ENCODE assay signal across 1 cellular context in the genomic region with DNA sequence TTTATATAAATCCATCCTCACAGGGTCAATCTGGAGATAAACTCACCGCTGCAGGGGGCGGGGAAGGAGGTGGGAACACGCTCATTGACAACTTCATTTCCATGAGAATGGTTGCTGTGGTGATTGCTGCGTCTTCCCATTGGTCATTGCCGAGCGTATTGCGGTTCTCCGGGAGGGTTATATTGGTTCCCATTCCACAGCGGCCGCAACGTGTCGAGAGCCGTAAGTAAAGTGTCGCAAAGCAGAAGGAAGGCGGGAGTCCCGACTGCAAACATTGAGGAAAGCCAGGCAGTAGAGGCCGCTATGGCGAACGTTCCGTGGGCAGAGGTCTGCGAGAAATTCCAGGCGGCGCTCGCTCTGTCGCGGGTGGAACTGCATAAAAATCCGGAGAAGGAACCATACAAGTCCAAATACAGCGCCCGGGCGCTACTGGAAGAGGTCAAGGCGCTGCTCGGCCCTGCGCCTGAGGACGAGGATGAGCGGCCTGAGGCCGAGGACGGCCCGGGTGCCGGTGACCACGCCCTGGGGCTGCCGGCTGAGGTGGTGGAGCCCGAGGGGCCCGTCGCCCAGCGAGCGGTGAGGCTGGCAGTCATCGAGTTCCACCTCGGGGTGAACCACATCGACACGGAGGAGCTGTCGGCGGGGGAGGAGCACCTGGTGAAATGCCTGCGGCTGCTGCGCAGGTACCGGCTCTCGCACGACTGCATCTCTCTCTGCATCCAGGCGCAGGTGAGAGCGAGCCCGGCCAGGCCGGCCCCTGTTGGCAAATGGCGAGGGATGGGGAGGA.
TF ChIP-seq lines count a peak whose summit lies in the region.

A gene with protein sequence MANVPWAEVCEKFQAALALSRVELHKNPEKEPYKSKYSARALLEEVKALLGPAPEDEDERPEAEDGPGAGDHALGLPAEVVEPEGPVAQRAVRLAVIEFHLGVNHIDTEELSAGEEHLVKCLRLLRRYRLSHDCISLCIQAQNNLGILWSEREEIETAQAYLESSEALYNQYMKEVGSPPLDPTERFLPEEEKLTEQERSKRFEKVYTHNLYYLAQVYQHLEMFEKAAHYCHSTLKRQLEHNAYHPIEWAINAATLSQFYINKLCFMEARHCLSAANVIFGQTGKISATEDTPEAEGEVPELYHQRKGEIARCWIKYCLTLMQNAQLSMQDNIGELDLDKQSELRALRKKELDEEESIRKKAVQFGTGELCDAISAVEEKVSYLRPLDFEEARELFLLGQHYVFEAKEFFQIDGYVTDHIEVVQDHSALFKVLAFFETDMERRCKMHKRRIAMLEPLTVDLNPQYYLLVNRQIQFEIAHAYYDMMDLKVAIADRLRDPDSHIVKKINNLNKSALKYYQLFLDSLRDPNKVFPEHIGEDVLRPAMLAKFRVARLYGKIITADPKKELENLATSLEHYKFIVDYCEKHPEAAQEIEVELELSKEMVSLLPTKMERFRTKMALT (plus strand): TSS at position 274 of the 787 bp plus-strand sequence. CDS start 30 bp downstream, at position 304.

TF ChIP-seq in HepG2, 621 proteins besides CTCF, POLR2A, EP300 and RAD21 (continued from another document and continues in another):
- TF ChIP-seq, protein P1, sequence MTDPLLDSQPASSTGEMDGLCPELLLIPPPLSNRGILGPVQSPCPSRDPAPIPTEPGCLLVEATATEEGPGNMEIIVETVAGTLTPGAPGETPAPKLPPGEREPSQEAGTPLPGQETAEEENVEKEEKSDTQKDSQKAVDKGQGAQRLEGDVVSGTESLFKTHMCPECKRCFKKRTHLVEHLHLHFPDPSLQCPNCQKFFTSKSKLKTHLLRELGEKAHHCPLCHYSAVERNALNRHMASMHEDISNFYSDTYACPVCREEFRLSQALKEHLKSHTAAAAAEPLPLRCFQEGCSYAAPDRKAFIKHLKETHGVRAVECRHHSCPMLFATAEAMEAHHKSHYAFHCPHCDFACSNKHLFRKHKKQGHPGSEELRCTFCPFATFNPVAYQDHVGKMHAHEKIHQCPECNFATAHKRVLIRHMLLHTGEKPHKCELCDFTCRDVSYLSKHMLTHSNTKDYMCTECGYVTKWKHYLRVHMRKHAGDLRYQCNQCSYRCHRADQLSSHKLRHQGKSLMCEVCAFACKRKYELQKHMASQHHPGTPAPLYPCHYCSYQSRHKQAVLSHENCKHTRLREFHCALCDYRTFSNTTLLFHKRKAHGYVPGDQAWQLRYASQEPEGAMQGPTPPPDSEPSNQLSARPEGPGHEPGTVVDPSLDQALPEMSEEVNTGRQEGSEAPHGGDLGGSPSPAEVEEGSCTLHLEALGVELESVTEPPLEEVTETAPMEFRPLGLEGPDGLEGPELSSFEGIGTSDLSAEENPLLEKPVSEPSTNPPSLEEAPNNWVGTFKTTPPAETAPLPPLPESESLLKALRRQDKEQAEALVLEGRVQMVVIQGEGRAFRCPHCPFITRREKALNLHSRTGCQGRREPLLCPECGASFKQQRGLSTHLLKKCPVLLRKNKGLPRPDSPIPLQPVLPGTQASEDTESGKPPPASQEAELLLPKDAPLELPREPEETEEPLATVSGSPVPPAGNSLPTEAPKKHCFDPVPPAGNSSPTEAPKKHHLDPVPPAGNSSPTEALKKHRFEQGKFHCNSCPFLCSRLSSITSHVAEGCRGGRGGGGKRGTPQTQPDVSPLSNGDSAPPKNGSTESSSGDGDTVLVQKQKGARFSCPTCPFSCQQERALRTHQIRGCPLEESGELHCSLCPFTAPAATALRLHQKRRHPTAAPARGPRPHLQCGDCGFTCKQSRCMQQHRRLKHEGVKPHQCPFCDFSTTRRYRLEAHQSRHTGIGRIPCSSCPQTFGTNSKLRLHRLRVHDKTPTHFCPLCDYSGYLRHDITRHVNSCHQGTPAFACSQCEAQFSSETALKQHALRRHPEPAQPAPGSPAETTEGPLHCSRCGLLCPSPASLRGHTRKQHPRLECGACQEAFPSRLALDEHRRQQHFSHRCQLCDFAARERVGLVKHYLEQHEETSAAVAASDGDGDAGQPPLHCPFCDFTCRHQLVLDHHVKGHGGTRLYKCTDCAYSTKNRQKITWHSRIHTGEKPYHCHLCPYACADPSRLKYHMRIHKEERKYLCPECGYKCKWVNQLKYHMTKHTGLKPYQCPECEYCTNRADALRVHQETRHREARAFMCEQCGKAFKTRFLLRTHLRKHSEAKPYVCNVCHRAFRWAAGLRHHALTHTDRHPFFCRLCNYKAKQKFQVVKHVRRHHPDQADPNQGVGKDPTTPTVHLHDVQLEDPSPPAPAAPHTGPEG (CRISPR knock-in tag; IDR thresholded peaks at IDR 0.05): no peak
- TF ChIP-seq, protein P2, sequence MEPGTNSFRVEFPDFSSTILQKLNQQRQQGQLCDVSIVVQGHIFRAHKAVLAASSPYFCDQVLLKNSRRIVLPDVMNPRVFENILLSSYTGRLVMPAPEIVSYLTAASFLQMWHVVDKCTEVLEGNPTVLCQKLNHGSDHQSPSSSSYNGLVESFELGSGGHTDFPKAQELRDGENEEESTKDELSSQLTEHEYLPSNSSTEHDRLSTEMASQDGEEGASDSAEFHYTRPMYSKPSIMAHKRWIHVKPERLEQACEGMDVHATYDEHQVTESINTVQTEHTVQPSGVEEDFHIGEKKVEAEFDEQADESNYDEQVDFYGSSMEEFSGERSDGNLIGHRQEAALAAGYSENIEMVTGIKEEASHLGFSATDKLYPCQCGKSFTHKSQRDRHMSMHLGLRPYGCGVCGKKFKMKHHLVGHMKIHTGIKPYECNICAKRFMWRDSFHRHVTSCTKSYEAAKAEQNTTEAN (CRISPR knock-in tag; conservative IDR thresholded peaks at IDR 0.05): no peak
- no peak for TF ChIP-seq SMARCE1 (IDR thresholded peaks at IDR 0.05; ENCODE audit: borderline replicate concordance)
- TF ChIP-seq GTF2F1 (IDR thresholded peaks at IDR 0.05; ENCODE audit: low read length): no peak
- TF ChIP-seq, protein P3, sequence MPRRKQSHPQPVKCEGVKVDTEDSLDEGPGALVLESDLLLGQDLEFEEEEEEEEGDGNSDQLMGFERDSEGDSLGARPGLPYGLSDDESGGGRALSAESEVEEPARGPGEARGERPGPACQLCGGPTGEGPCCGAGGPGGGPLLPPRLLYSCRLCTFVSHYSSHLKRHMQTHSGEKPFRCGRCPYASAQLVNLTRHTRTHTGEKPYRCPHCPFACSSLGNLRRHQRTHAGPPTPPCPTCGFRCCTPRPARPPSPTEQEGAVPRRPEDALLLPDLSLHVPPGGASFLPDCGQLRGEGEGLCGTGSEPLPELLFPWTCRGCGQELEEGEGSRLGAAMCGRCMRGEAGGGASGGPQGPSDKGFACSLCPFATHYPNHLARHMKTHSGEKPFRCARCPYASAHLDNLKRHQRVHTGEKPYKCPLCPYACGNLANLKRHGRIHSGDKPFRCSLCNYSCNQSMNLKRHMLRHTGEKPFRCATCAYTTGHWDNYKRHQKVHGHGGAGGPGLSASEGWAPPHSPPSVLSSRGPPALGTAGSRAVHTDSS (CRISPR knock-in tag; conservative IDR thresholded peaks at IDR 0.05): no peak
- TF ChIP-seq MTF2 (CRISPR knock-in tag; IDR thresholded peaks at IDR 0.05; ENCODE audit: borderline replicate concordance): no peak; the same call in 1 of the 2 replicates
- TF ChIP-seq, protein P4, sequence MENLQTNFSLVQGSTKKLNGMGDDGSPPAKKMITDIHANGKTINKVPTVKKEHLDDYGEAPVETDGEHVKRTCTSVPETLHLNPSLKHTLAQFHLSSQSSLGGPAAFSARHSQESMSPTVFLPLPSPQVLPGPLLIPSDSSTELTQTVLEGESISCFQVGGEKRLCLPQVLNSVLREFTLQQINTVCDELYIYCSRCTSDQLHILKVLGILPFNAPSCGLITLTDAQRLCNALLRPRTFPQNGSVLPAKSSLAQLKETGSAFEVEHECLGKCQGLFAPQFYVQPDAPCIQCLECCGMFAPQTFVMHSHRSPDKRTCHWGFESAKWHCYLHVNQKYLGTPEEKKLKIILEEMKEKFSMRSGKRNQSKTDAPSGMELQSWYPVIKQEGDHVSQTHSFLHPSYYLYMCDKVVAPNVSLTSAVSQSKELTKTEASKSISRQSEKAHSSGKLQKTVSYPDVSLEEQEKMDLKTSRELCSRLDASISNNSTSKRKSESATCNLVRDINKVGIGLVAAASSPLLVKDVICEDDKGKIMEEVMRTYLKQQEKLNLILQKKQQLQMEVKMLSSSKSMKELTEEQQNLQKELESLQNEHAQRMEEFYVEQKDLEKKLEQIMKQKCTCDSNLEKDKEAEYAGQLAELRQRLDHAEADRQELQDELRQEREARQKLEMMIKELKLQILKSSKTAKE (CRISPR knock-in tag; IDR thresholded peaks at IDR 0.05; ENCODE audit: borderline replicate concordance): no peak
- TF ChIP-seq ZNF329 (CRISPR knock-in tag; IDR thresholded peaks at IDR 0.05; ENCODE audit: low read depth): no peak
- TF ChIP-seq, protein P5, sequence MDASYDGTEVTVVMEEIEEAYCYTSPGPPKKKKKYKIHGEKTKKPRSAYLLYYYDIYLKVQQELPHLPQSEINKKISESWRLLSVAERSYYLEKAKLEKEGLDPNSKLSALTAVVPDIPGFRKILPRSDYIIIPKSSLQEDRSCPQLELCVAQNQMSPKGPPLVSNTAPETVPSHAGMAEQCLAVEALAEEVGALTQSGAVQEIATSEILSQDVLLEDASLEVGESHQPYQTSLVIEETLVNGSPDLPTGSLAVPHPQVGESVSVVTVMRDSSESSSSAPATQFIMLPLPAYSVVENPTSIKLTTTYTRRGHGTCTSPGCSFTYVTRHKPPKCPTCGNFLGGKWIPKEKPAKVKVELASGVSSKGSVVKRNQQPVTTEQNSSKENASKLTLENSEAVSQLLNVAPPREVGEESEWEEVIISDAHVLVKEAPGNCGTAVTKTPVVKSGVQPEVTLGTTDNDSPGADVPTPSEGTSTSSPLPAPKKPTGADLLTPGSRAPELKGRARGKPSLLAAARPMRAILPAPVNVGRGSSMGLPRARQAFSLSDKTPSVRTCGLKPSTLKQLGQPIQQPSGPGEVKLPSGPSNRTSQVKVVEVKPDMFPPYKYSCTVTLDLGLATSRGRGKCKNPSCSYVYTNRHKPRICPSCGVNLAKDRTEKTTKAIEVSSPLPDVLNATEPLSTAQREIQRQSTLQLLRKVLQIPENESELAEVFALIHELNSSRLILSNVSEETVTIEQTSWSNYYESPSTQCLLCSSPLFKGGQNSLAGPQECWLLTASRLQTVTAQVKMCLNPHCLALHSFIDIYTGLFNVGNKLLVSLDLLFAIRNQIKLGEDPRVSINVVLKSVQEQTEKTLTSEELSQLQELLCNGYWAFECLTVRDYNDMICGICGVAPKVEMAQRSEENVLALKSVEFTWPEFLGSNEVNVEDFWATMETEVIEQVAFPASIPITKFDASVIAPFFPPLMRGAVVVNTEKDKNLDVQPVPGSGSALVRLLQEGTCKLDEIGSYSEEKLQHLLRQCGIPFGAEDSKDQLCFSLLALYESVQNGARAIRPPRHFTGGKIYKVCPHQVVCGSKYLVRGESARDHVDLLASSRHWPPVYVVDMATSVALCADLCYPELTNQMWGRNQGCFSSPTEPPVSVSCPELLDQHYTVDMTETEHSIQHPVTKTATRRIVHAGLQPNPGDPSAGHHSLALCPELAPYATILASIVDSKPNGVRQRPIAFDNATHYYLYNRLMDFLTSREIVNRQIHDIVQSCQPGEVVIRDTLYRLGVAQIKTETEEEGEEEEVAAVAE (CRISPR knock-in tag; IDR thresholded peaks at IDR 0.05; ENCODE audit: borderline replicate concordance): peak; percentile 99
- TF ChIP-seq, protein P6, sequence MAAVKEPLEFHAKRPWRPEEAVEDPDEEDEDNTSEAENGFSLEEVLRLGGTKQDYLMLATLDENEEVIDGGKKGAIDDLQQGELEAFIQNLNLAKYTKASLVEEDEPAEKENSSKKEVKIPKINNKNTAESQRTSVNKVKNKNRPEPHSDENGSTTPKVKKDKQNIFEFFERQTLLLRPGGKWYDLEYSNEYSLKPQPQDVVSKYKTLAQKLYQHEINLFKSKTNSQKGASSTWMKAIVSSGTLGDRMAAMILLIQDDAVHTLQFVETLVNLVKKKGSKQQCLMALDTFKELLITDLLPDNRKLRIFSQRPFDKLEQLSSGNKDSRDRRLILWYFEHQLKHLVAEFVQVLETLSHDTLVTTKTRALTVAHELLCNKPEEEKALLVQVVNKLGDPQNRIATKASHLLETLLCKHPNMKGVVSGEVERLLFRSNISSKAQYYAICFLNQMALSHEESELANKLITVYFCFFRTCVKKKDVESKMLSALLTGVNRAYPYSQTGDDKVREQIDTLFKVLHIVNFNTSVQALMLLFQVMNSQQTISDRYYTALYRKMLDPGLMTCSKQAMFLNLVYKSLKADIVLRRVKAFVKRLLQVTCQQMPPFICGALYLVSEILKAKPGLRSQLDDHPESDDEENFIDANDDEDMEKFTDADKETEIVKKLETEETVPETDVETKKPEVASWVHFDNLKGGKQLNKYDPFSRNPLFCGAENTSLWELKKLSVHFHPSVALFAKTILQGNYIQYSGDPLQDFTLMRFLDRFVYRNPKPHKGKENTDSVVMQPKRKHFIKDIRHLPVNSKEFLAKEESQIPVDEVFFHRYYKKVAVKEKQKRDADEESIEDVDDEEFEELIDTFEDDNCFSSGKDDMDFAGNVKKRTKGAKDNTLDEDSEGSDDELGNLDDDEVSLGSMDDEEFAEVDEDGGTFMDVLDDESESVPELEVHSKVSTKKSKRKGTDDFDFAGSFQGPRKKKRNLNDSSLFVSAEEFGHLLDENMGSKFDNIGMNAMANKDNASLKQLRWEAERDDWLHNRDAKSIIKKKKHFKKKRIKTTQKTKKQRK (IDR thresholded peaks at IDR 0.05; ENCODE audit: low read length): no peak
- no peak for TF ChIP-seq ATAD3A (CRISPR knock-in tag; IDR thresholded peaks at IDR 0.05)
- TF ChIP-seq NFRKB (IDR thresholded peaks at IDR 0.05): no peak
- no peak for TF ChIP-seq ZBTB8A (CRISPR knock-in tag; IDR thresholded peaks at IDR 0.05; ENCODE audit: borderline replicate concordance, low read depth)
- TF ChIP-seq, protein P7, sequence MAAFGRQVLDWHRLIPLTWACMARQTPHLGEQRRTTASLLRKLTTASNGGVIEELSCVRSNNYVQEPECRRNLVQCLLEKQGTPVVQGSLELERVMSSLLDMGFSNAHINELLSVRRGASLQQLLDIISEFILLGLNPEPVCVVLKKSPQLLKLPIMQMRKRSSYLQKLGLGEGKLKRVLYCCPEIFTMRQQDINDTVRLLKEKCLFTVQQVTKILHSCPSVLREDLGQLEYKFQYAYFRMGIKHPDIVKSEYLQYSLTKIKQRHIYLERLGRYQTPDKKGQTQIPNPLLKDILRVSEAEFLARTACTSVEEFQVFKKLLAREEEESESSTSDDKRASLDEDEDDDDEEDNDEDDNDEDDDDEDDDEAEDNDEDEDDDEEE (CRISPR knock-in tag; IDR thresholded peaks at IDR 0.05): peak; percentile 93
- TF ChIP-seq, protein P8, sequence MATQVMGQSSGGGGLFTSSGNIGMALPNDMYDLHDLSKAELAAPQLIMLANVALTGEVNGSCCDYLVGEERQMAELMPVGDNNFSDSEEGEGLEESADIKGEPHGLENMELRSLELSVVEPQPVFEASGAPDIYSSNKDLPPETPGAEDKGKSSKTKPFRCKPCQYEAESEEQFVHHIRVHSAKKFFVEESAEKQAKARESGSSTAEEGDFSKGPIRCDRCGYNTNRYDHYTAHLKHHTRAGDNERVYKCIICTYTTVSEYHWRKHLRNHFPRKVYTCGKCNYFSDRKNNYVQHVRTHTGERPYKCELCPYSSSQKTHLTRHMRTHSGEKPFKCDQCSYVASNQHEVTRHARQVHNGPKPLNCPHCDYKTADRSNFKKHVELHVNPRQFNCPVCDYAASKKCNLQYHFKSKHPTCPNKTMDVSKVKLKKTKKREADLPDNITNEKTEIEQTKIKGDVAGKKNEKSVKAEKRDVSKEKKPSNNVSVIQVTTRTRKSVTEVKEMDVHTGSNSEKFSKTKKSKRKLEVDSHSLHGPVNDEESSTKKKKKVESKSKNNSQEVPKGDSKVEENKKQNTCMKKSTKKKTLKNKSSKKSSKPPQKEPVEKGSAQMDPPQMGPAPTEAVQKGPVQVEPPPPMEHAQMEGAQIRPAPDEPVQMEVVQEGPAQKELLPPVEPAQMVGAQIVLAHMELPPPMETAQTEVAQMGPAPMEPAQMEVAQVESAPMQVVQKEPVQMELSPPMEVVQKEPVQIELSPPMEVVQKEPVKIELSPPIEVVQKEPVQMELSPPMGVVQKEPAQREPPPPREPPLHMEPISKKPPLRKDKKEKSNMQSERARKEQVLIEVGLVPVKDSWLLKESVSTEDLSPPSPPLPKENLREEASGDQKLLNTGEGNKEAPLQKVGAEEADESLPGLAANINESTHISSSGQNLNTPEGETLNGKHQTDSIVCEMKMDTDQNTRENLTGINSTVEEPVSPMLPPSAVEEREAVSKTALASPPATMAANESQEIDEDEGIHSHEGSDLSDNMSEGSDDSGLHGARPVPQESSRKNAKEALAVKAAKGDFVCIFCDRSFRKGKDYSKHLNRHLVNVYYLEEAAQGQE (IDR thresholded peaks at IDR 0.05; ENCODE audit: borderline replicate concordance in 1 of 2, low read depth in 1 of 2, low read length in 2 of 2): no peak; a peak in 1 of 4 replicates
